In the genomic region with DNA sequence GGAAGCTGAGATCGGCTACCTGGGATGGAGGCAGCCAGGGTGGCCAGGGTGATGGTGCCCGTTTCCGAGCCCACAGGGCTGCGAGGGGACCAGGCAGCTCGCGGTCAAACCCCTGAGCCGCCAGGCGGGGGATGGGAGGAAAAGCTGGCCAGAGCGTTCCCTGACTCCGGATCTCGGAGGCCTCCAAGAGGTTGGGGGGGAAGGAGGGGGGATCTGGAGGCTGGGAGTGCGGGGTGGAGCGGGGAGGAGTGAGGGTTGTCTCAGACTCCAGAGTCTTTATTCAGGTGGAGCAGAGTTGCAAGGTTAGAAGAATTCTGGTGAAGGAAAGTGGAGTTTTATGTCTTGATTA, we compare ENCODE assay signal across 19 cellular contexts. TPM values are rescaled to one million over a fixed set of nuclear protein-coding genes. Genes with fewer than 3 reads are reported as not detected.
DNase-seq lines count a peak whose midpoint lies in the region; ATAC-seq, FAIRE-seq and TF ChIP-seq lines count a peak whose summit lies in the region.
"Had no signal": no experiment of that assay in that cellular context is flagged by ENCODE, and none has a peak within 500 bp of the region (broad histone marks: within the 10 kb centered on the region; RNA-seq: fewer than 3 reads in every experiment).

No MANE protein-coding gene starts in this region.

- no peak overlapping the region for H4K8ac ChIP-seq in IMR-90 (ENCODE audit: low read depth in 2 of 2, low read length in 2 of 2)
- H4K8ac ChIP-seq in mesendoderm (ENCODE audit: low read depth, low read length), result no peak overlapping the region
- no peak overlapping the region for H4K8ac ChIP-seq in mesenchymal stem cell (ENCODE audit: low read length)

- H2BK120ac ChIP-seq in IMR-90 (ENCODE audit: low read depth, low read length), result no peak overlapping the region
- no peak overlapping the region for H2BK120ac ChIP-seq in mesendoderm (ENCODE audit: low read depth, low read length)
- no peak overlapping the region for H2BK120ac ChIP-seq in mesenchymal stem cell (ENCODE audit: low read depth, low read length)

- H2BK5ac ChIP-seq in IMR-90 (ENCODE audit: low read depth, low read length, poor library complexity, severe bottlenecking), result no peak overlapping the region
- no peak overlapping the region for H2BK5ac ChIP-seq in mesendoderm (ENCODE audit: low read length)
- H2BK5ac ChIP-seq in mesenchymal stem cell (ENCODE audit: low read depth, low read length, poor library complexity, severe bottlenecking), result no peak overlapping the region

- H4K5ac ChIP-seq in IMR-90 (ENCODE audit: low read depth, low read length), result no peak overlapping the region
- no peak overlapping the region for H4K5ac ChIP-seq in mesendoderm (ENCODE audit: low read length)

- POLR2A ChIA-PET in AG04450 (lab: Yijun Ruan, JAX), result no interaction called here
- POLR2A ChIA-PET in IMR-90 (lab: Charles Lee; ENCODE audit: unreplicated experiment), result no interaction called here
- POLR2A ChIA-PET in endothelial cell of umbilical vein (lab: Charles Lee), result no interaction called here

- BruUV-seq in IMR-90 (replicated peaks; lab: Mats Ljungman, UMichigan) (no TSS peak), endothelial cell of umbilical vein (replicated peaks; lab: Mats Ljungman, UMichigan) (no TSS peak)

- H2AK5ac ChIP-seq in IMR-90 (ENCODE audit: low read depth, low read length) (no peak overlapping the region), mesendoderm (ENCODE audit: low read length) (no peak overlapping the region), mesenchymal stem cell (ENCODE audit: low read length, severe bottlenecking) (no peak overlapping the region)

- H4K20me1 ChIP-seq in IMR-90 (ENCODE audit: insufficient read depth, low read length) (no peaks in the 10 kb centered on the region), endothelial cell of umbilical vein (replicated peaks; ENCODE audit: control insufficient read depth, extremely low read depth, insufficient read depth, low read length) (no peaks in the 10 kb centered on the region)

- H3K18ac ChIP-seq in IMR-90 (ENCODE audit: low read depth, low read length) (no peak overlapping the region), mesendoderm (ENCODE audit: low read length) (no peak overlapping the region), mesenchymal stem cell (ENCODE audit: low read depth in 1 of 2, low read length in 2 of 2) (no peak overlapping the region)

- H3K9me1 ChIP-seq in IMR-90 (ENCODE audit: insufficient read depth, low read length) (no peaks in the 10 kb centered on the region), endothelial cell of umbilical vein (replicated peaks; ENCODE audit: control insufficient read depth, extremely low read depth, insufficient read depth, low read length) (no peaks in the 10 kb centered on the region)

- in situ Hi-C loops in IMR-90 (cut with MboI; ENCODE audit: low sequenced_read_pairs), result no loop called here

- H3K4me3 ChIP-seq in AG04450 (ENCODE audit: low read depth, low read length) (peak overlapping the region; percentile 71), IMR-90 (ENCODE audit: insufficient read depth, low read depth, low read length) (peak overlapping the region; percentile 61), endothelial cell of umbilical vein (replicated peaks in 1 of 3; ENCODE audit: insufficient read depth in 1 of 3, low read depth in 1 of 3, low read length in 3 of 3) (no peak overlapping the region), mesendoderm (ENCODE audit: low read length) (peak overlapping the region; percentile 76), tibial artery (no peak overlapping the region), mesenchymal stem cell (ENCODE audit: insufficient read depth in 1 of 2, low read depth in 1 of 2, low read length in 2 of 2) (no peak overlapping the region)
- H3K4me3 ChIP-seq: vagina had no signal

- intact Hi-C loops in IMR-90 (cut with micrococcal nuclease), result no loop called here
- intact Hi-C loops in endothelial cell of umbilical vein (cut with micrococcal nuclease), result no loop called here
- intact Hi-C loops in tibial artery (cut with DNase I; ENCODE audit: low total_unique reads), result no loop called here

- H3K79me2 ChIP-seq in endothelial cell of umbilical vein (ENCODE audit: control insufficient read depth, insufficient read depth, low read length) (no peaks in the 10 kb centered on the region), mesendoderm (ENCODE audit: control insufficient read depth, insufficient read depth, low read length) (no peaks in the 10 kb centered on the region)

- DNase-seq in AG04450 (ENCODE audit: low read depth, low spot score) (no peak), IMR-90 (no peak), endothelial cell of umbilical vein (ENCODE audit: low read depth, low spot score) (no peak), mesendoderm (peak; percentile 70), tibial artery (no peak), mesenchymal stem cell (no peak), OCI-M1 (lab: John Stamatoyannopoulos, UW) (no peak)
- DNase-seq in activated T-cell treated with anti-CD3 and anti-CD28 coated beads, Interleukin-2, amount 50 U/mL, for 1 hour, result no peak
- DNase-seq: activated effector memory CD4-positive, alpha-beta T cell treated with anti-CD3 and anti-CD28 coated beads, Interleukin-2, amount 50 U/mL, for 16 hours; CD4-positive, CD25-positive, alpha-beta regulatory T cell; cortex of kidney; left ventricle myocardium superior; NCI-H1417; Right ventricle myocardium superior; T-helper 2 cell had no signal

- H3K56ac ChIP-seq in IMR-90 (ENCODE audit: extremely low read depth, insufficient read depth, low read length), result no peak overlapping the region
- peak overlapping the region; percentile 88 for H3K56ac ChIP-seq in mesendoderm (ENCODE audit: low read length)

- no peak overlapping the region for H2BK15ac ChIP-seq in IMR-90 (ENCODE audit: low read depth, low read length)
- no peak overlapping the region for H2BK15ac ChIP-seq in mesendoderm (replicated peaks; ENCODE audit: low read depth)
- H2BK15ac ChIP-seq in mesenchymal stem cell (ENCODE audit: low read depth, poor library complexity, severe bottlenecking), result no peak overlapping the region

- H3K4me1 ChIP-seq in IMR-90 (ENCODE audit: control insufficient read depth, insufficient read depth, low read length) (peaks cover 5% of the 10 kb centered on the region; the same call in 1 of the 2 replicates), endothelial cell of umbilical vein (ENCODE audit: control insufficient read depth, extremely low read depth, insufficient read depth, low read length) (peaks cover 6% of the 10 kb centered on the region), mesendoderm (ENCODE audit: control insufficient read depth, low read depth, low read length) (no peaks in the 10 kb centered on the region), tibial artery (peaks cover 0 to 29% (median 20%) of the 10 kb centered on the region in 4 donors), mesenchymal stem cell (ENCODE audit: control insufficient read depth, insufficient read depth, low read depth, low read length) (peaks cover 3% of the 10 kb centered on the region)

- no peak overlapping the region for H2BK20ac ChIP-seq in IMR-90 (ENCODE audit: low read depth, low read length)

- H3K14ac ChIP-seq in IMR-90 (replicated peaks; ENCODE audit: low read depth, low read length), result no peak overlapping the region
- no peak overlapping the region for H3K14ac ChIP-seq in mesenchymal stem cell (ENCODE audit: low read length in 2 of 2)

- no peak for TF ChIP-seq RAD21 in IMR-90 (IDR thresholded peaks at IDR 0.05; ENCODE audit: low read length)

- H3K23ac ChIP-seq in IMR-90 (ENCODE audit: low read depth, low read length), result no peak overlapping the region
- H3K23ac ChIP-seq in mesendoderm (ENCODE audit: low read length), result no peak overlapping the region
- H3K23ac ChIP-seq in mesenchymal stem cell (ENCODE audit: low read length in 2 of 2), result no peak overlapping the region

- no peak overlapping the region for H2AFZ ChIP-seq in IMR-90 (replicated peaks; ENCODE audit: low read length, poor library complexity)
- H2AFZ ChIP-seq in endothelial cell of umbilical vein (ENCODE audit: low read depth, low read length), result no peak overlapping the region
- H2AFZ ChIP-seq in mesenchymal stem cell (ENCODE audit: low read depth, low read length), result no peak overlapping the region

- 4% methylated on average over 11 of the region's 13 CpGs; no CpG with 5 or more reads in 1 of the 2 experiments for WGBS in IMR-90 (ENCODE audit: extremely low coverage in 2 of 2, insufficient read length in 1 of 2), 2 experiments
- no CpG with 5 or more reads among the region's 13 CpGs for WGBS in mesendoderm (ENCODE audit: extremely low coverage, insufficient coverage, low lambda C conversion rate)
- 2% methylated on average over 13 of the region's 13 CpGs for WGBS in mesenchymal stem cell

- H3K27me3 ChIP-seq in AG04450 (ENCODE audit: control insufficient read depth, insufficient read depth, low read length) (peaks cover 10% of the 10 kb centered on the region), IMR-90 (ENCODE audit: control insufficient read depth, insufficient read depth, low read length) (peaks cover 28% of the 10 kb centered on the region), endothelial cell of umbilical vein (ENCODE audit: control insufficient read depth in 2 of 2, insufficient read depth in 2 of 2, low read length in 2 of 2) (peaks cover 27 to 29% of the 10 kb centered on the region in 2 experiments), mesendoderm (ENCODE audit: insufficient read depth, low read length, poor library complexity) (peaks cover 5% of the 10 kb centered on the region), tibial artery (peaks cover 8 to 92% of the 10 kb centered on the region in 2 donors), mesenchymal stem cell (ENCODE audit: control insufficient read depth in 1 of 2, insufficient read depth in 1 of 2, low read length in 2 of 2) (peaks cover 65 to 67% of the 10 kb centered on the region in 2 experiments)

- ATAC-seq in IMR-90 (ENCODE audit: low read depth), result no peak
- ATAC-seq: left ventricle myocardium superior had no signal

- TF ChIP-seq POLR2A in IMR-90 (IDR thresholded peaks at IDR 0.05; ENCODE audit: low read depth, low read length) (no peak), endothelial cell of umbilical vein (IDR thresholded peaks at IDR 0.05; ENCODE audit: low read depth, low read length) (no peak)

- TF ChIP-seq CTCF in AG04450 (IDR thresholded peaks at IDR 0.05; ENCODE audit: low read depth, low read length) (no peak), IMR-90 (conservative IDR thresholded peaks at IDR 0.05; ENCODE audit: low read depth, low read length) (no peak), endothelial cell of umbilical vein (IDR thresholded peaks at IDR 0.05; ENCODE audit: extremely low read depth in 1 of 2, insufficient read depth in 1 of 2, low read depth in 1 of 2, low read length in 2 of 2) (no peak), tibial artery (IDR thresholded peaks at IDR 0.05) (no peak)

- H3K36me3 ChIP-seq in IMR-90 (ENCODE audit: control insufficient read depth, insufficient read depth, low read length), result no peaks in the 10 kb centered on the region
- no peaks in the 10 kb centered on the region for H3K36me3 ChIP-seq in endothelial cell of umbilical vein (ENCODE audit: control insufficient read depth in 2 of 2, extremely low read depth in 1 of 2, insufficient read depth in 2 of 2, low read length in 2 of 2)
- H3K36me3 ChIP-seq in mesendoderm (ENCODE audit: control insufficient read depth, insufficient read depth, low read length), result no peaks in the 10 kb centered on the region
- H3K36me3 ChIP-seq in tibial artery, result no peaks in the 10 kb centered on the region
- no peaks in the 10 kb centered on the region for H3K36me3 ChIP-seq in mesenchymal stem cell (ENCODE audit: control insufficient read depth in 1 of 2, insufficient read depth in 2 of 2, low read depth in 1 of 2, low read length in 2 of 2)
- H3K36me3 ChIP-seq: vagina had no signal

- no peak overlapping the region for H3K27ac ChIP-seq in AG04450 (ENCODE audit: low read depth, low read length)
- H3K27ac ChIP-seq in IMR-90 (ENCODE audit: insufficient read depth, low read length), result no peak overlapping the region
- no peak overlapping the region for H3K27ac ChIP-seq in endothelial cell of umbilical vein (ENCODE audit: insufficient read depth, low read depth, low read length)
- no peak overlapping the region for H3K27ac ChIP-seq in mesendoderm (ENCODE audit: low read depth, low read length)
- H3K27ac ChIP-seq in tibial artery, result no peak overlapping the region
- H3K27ac ChIP-seq in mesenchymal stem cell (ENCODE audit: low read length, poor library complexity, severe bottlenecking), result no peak overlapping the region
- H3K27ac ChIP-seq: KMS-11, vagina had no signal

- H2AK9ac ChIP-seq in IMR-90 (replicated peaks; ENCODE audit: low read depth, low read length, poor library complexity), result no peak overlapping the region

- CTCF ChIA-PET in AG04450 (lab: Charles Lee), result interaction anchor here (0.6 to 1.2 kb wide), 2 partner anchors 98 to 117 kb away, joined by 3 read pairs; no protein-coding TSS in a partner anchor
- CTCF ChIA-PET in IMR-90 (lab: Yijun Ruan, JAX), result no interaction called here
- CTCF ChIA-PET in endothelial cell of umbilical vein (lab: Charles Lee), result interaction anchor here (0.7 to 1.5 kb wide), 3 partner anchors 114 to 189 kb away, joined by 3 to 9 read pairs (median 9); no protein-coding TSS in a partner anchor

- H3K9me3 ChIP-seq in AG04450 (ENCODE audit: control insufficient read depth, insufficient read depth, low read length), result no peaks in the 10 kb centered on the region; the same call in 1 of the 2 replicates
- H3K9me3 ChIP-seq in IMR-90 (ENCODE audit: control insufficient read depth, insufficient read depth, low read length), result no peaks in the 10 kb centered on the region
- no peaks in the 10 kb centered on the region for H3K9me3 ChIP-seq in endothelial cell of umbilical vein (replicated peaks; ENCODE audit: control insufficient read depth, insufficient read depth, low read length)
- no peaks in the 10 kb centered on the region for H3K9me3 ChIP-seq in tibial artery
- H3K9me3 ChIP-seq in mesenchymal stem cell (ENCODE audit: control insufficient read depth, low read length), result no peaks in the 10 kb centered on the region
- H3K9me3 ChIP-seq: vagina had no signal

- H3K9ac ChIP-seq in IMR-90 (ENCODE audit: low read depth, low read length), result no peak overlapping the region
- no peak overlapping the region for H3K9ac ChIP-seq in endothelial cell of umbilical vein (replicated peaks; ENCODE audit: extremely low read depth, insufficient read depth, low read length)
- H3K9ac ChIP-seq in mesendoderm (ENCODE audit: low read length), result peak overlapping the region; percentile 85
- H3K9ac ChIP-seq in mesenchymal stem cell (ENCODE audit: low read length), result no peak overlapping the region
- H3K9ac ChIP-seq: KMS-11 had no signal

- dilution Hi-C loops in IMR-90 (cut with HindIII; ENCODE audit: low sequenced_read_pairs, unreplicated experiment) (no loop called here), endothelial cell of umbilical vein (cut with MboI; ENCODE audit: extremely low pct_ligation_motif_present, low sequenced_read_pairs) (no loop called here)

- H3K79me1 ChIP-seq in IMR-90 (ENCODE audit: low read depth in 1 of 2, low read length in 2 of 2), result no peaks in the 10 kb centered on the region
- no peaks in the 10 kb centered on the region for H3K79me1 ChIP-seq in mesendoderm (ENCODE audit: low read length)
- H3K79me1 ChIP-seq in mesenchymal stem cell (replicated peaks; ENCODE audit: low read length, poor library complexity, severe bottlenecking), result no peaks in the 10 kb centered on the region

- no peak overlapping the region for H2BK12ac ChIP-seq in mesenchymal stem cell (ENCODE audit: low read length in 2 of 2)

- H4K91ac ChIP-seq in IMR-90 (ENCODE audit: insufficient read depth, low read depth, low read length) (no peak overlapping the region), mesenchymal stem cell (ENCODE audit: low read length) (no peak overlapping the region)

- H3K4ac ChIP-seq in IMR-90 (ENCODE audit: low read depth, low read length), result no peak overlapping the region
- H3K4ac ChIP-seq in mesendoderm (ENCODE audit: low read depth, low read length), result no peak overlapping the region
- H3K4ac ChIP-seq in mesenchymal stem cell (ENCODE audit: low read depth in 1 of 2, low read length in 2 of 2), result no peak overlapping the region

- H3K4me2 ChIP-seq in IMR-90 (ENCODE audit: low read depth, low read length), result peak overlapping the region; percentile 58
- H3K4me2 ChIP-seq in endothelial cell of umbilical vein (ENCODE audit: insufficient read depth, low read length), result no peak overlapping the region
- peak overlapping the region; percentile 96 for H3K4me2 ChIP-seq in mesendoderm (ENCODE audit: low read length)
- H3K4me2 ChIP-seq in mesenchymal stem cell (ENCODE audit: low read length, poor library complexity, severe bottlenecking), result no peak overlapping the region
- H3K4me2 ChIP-seq: KMS-11 had no signal

- FAIRE-seq in endothelial cell of umbilical vein (lab: Jason Lieb, UNC), result no peak
- FAIRE-seq: GM19239 had no signal

RNA-seq across cellular contexts. Expression of gene CACNG7, which starts 1.1 kb away (rescaled TPM):
- polyA plus RNA-seq in AG04450 (2011; rRNA removed) (8.6 and 9.3 TPM in 2 replicates), IMR-90 (2012; rRNA removed) (6.7 and 7.7 TPM in 2 replicates), endothelial cell of umbilical vein (0.92 and 1.1 TPM in 2 replicates)
- polyA minus RNA-seq in AG04450 (2011; rRNA and poly(A)+ RNA removed), result 4.0 and 4.5 TPM in 2 replicates
- total RNA-seq in IMR-90 (2012; rRNA removed) (under 0.01 and 0.36 TPM in 2 replicates), endothelial cell of umbilical vein (0.78 and 1.3 TPM in 2 replicates)
- polyA plus RNA-seq in IMR-90 (2012; cell fraction: cytosol; rRNA removed), result 3.6 and 10.9 TPM in 2 replicates
- polyA plus RNA-seq in IMR-90 (2012; cell fraction: nucleus; rRNA removed; ENCODE audit: low replicate concordance), result 9.8 and 16.2 TPM in 2 replicates
- 0.83 and 0.99 TPM in 2 replicates for polyA plus RNA-seq in endothelial cell of umbilical vein (2011; cell fraction: cytosol; rRNA removed)
- polyA plus RNA-seq in endothelial cell of umbilical vein (2011; cell fraction: nucleus; rRNA removed), result 0.68 and 0.74 TPM in 2 replicates
- polyA plus RNA-seq in endothelial cell of umbilical vein (2012), result 0.64 and 1.2 TPM in 2 replicates
- 0.34 TPM in 1 of 2 replicates, not detected in the other for polyA minus RNA-seq in endothelial cell of umbilical vein
- not detected for polyA minus RNA-seq in endothelial cell of umbilical vein (2011; cell fraction: cytosol; rRNA and poly(A)+ RNA removed)
- polyA minus RNA-seq in endothelial cell of umbilical vein (2011; cell fraction: nucleus; rRNA and poly(A)+ RNA removed), result 0.34 TPM in 1 of 2 replicates, not detected in the other
- polyA plus RNA-seq in mesendoderm (2013, experiment 1 of 2), result 5.9 TPM
- 5.7 TPM for polyA plus RNA-seq in mesendoderm (2013, experiment 2 of 2)
- polyA plus RNA-seq in mesenchymal stem cell (2013, experiment 1 of 2), result 0.03 TPM
- polyA plus RNA-seq in mesenchymal stem cell (2013, experiment 2 of 2), result 0.03 TPM
- total RNA-seq: CD4-positive, CD25-positive, alpha-beta regulatory T cell; left ventricle myocardium superior; Right ventricle myocardium superior; vagina had no signal
- polyA plus RNA-seq: CD4-positive, CD25-positive, alpha-beta regulatory T cell; esophagus had no signal

RNA-seq across cellular contexts. Expression of gene PRKCG, which starts 28.1 kb away (rescaled TPM):
- polyA plus RNA-seq in AG04450 (2011; rRNA removed) (0.09 and 0.14 TPM in 2 replicates), IMR-90 (2012; rRNA removed) (0.04 TPM in 1 of 2 replicates, not detected in the other), endothelial cell of umbilical vein (0.07 and 0.08 TPM in 2 replicates)
- polyA minus RNA-seq in AG04450 (2011; rRNA and poly(A)+ RNA removed), result not detected in 2 replicates
- total RNA-seq in IMR-90 (2012; rRNA removed) (not detected in 2 replicates), endothelial cell of umbilical vein (not detected in 2 replicates)
- polyA plus RNA-seq in IMR-90 (2012; cell fraction: cytosol; rRNA removed), result 0.01 and 0.04 TPM in 2 replicates
- polyA plus RNA-seq in IMR-90 (2012; cell fraction: nucleus; rRNA removed; ENCODE audit: low replicate concordance), result 0.28 and 0.65 TPM in 2 replicates
- polyA plus RNA-seq in endothelial cell of umbilical vein (2011; cell fraction: cytosol; rRNA removed), result 0.03 TPM in 1 of 2 replicates, not detected in the other
- polyA plus RNA-seq in endothelial cell of umbilical vein (2011; cell fraction: nucleus; rRNA removed), result 0.08 and 0.17 TPM in 2 replicates
- polyA plus RNA-seq in endothelial cell of umbilical vein (2012), result 0.05 and 0.25 TPM in 2 replicates
- polyA minus RNA-seq in endothelial cell of umbilical vein, result not detected in 2 replicates
- not detected for polyA minus RNA-seq in endothelial cell of umbilical vein (2011; cell fraction: cytosol; rRNA and poly(A)+ RNA removed)
- not detected in 2 replicates for polyA minus RNA-seq in endothelial cell of umbilical vein (2011; cell fraction: nucleus; rRNA and poly(A)+ RNA removed)
- polyA plus RNA-seq in mesendoderm (2013, experiment 1 of 2), result 1.8 TPM
- 2.0 TPM for polyA plus RNA-seq in mesendoderm (2013, experiment 2 of 2)
- 0.03 TPM for polyA plus RNA-seq in mesenchymal stem cell (2013, experiment 1 of 2)
- 0.05 TPM for polyA plus RNA-seq in mesenchymal stem cell (2013, experiment 2 of 2)
- total RNA-seq: CD4-positive, CD25-positive, alpha-beta regulatory T cell; left ventricle myocardium superior; Right ventricle myocardium superior; vagina had no signal
- polyA plus RNA-seq: CD4-positive, CD25-positive, alpha-beta regulatory T cell had no signal

RNA-seq across cellular contexts. Expression of gene MYADM, which starts 42.5 kb away (rescaled TPM):
- 39.3 and 71.0 TPM in 2 replicates for polyA plus RNA-seq in AG04450 (2011; rRNA removed)
- polyA minus RNA-seq in AG04450 (2011; rRNA and poly(A)+ RNA removed), result 70.6 and 76.6 TPM in 2 replicates
- 4.8 and 5.3 TPM in 2 replicates for total RNA-seq in IMR-90 (2012; rRNA removed)
- 96.1 and 112 TPM in 2 replicates for polyA plus RNA-seq in IMR-90 (2012; rRNA removed)
- polyA plus RNA-seq in IMR-90 (2012; cell fraction: cytosol; rRNA removed), result 53.9 and 155 TPM in 2 replicates
- 67.8 and 150 TPM in 2 replicates for polyA plus RNA-seq in IMR-90 (2012; cell fraction: nucleus; rRNA removed; ENCODE audit: low replicate concordance)
- total RNA-seq in endothelial cell of umbilical vein, result 128 and 133 TPM in 2 replicates
- polyA plus RNA-seq in endothelial cell of umbilical vein, result 100 and 122 TPM in 2 replicates
- polyA plus RNA-seq in endothelial cell of umbilical vein (2011; cell fraction: cytosol; rRNA removed), result 35.1 and 49.3 TPM in 2 replicates
- polyA plus RNA-seq in endothelial cell of umbilical vein (2011; cell fraction: nucleus; rRNA removed), result 26.7 and 54.2 TPM in 2 replicates
- 66.5 and 108 TPM in 2 replicates for polyA plus RNA-seq in endothelial cell of umbilical vein (2012)
- 40.0 and 44.3 TPM in 2 replicates for polyA minus RNA-seq in endothelial cell of umbilical vein
- polyA minus RNA-seq in endothelial cell of umbilical vein (2011; cell fraction: cytosol; rRNA and poly(A)+ RNA removed), result 8.2 TPM
- 22.8 and 50.6 TPM in 2 replicates for polyA minus RNA-seq in endothelial cell of umbilical vein (2011; cell fraction: nucleus; rRNA and poly(A)+ RNA removed)
- 133 TPM for polyA plus RNA-seq in mesendoderm (2013, experiment 1 of 2)
- 128 TPM for polyA plus RNA-seq in mesendoderm (2013, experiment 2 of 2)
- polyA plus RNA-seq in mesenchymal stem cell (2013, experiment 1 of 2), result 318 TPM
- polyA plus RNA-seq in mesenchymal stem cell (2013, experiment 2 of 2), result 307 TPM

RNA-seq across cellular contexts. Expression of gene CACNG8, which starts 52.6 kb away (rescaled TPM):
- polyA plus RNA-seq in AG04450 (2011; rRNA removed), result 0.33 and 0.52 TPM in 2 replicates
- 0.32 and 0.61 TPM in 2 replicates for polyA minus RNA-seq in AG04450 (2011; rRNA and poly(A)+ RNA removed)
- not detected in 2 replicates for total RNA-seq in IMR-90 (2012; rRNA removed)
- polyA plus RNA-seq in IMR-90 (2012; rRNA removed), result 0.09 and 0.15 TPM in 2 replicates
- polyA plus RNA-seq in IMR-90 (2012; cell fraction: cytosol; rRNA removed), result 0.04 and 0.08 TPM in 2 replicates
- 0.39 and 0.54 TPM in 2 replicates for polyA plus RNA-seq in IMR-90 (2012; cell fraction: nucleus; rRNA removed; ENCODE audit: low replicate concordance)
- total RNA-seq in endothelial cell of umbilical vein, result 1.7 and 3.0 TPM in 2 replicates
- polyA plus RNA-seq in endothelial cell of umbilical vein, result 0.11 and 0.18 TPM in 2 replicates
- 0.15 and 0.21 TPM in 2 replicates for polyA plus RNA-seq in endothelial cell of umbilical vein (2011; cell fraction: cytosol; rRNA removed)
- 1.6 and 1.9 TPM in 2 replicates for polyA plus RNA-seq in endothelial cell of umbilical vein (2011; cell fraction: nucleus; rRNA removed)
- 7.0 and 9.1 TPM in 2 replicates for polyA plus RNA-seq in endothelial cell of umbilical vein (2012)
- polyA minus RNA-seq in endothelial cell of umbilical vein, result 0.44 and 0.49 TPM in 2 replicates
- polyA minus RNA-seq in endothelial cell of umbilical vein (2011; cell fraction: cytosol; rRNA and poly(A)+ RNA removed), result not detected
- 0.63 and 0.96 TPM in 2 replicates for polyA minus RNA-seq in endothelial cell of umbilical vein (2011; cell fraction: nucleus; rRNA and poly(A)+ RNA removed)
- polyA plus RNA-seq in mesendoderm (2013, experiment 1 of 2), result 0.39 TPM
- polyA plus RNA-seq in mesendoderm (2013, experiment 2 of 2), result 0.42 TPM
- polyA plus RNA-seq in mesenchymal stem cell (2013, experiment 1 of 2), result 0.03 TPM
- 0.01 TPM for polyA plus RNA-seq in mesenchymal stem cell (2013, experiment 2 of 2)
- total RNA-seq: CD4-positive, CD25-positive, alpha-beta regulatory T cell; vagina had no signal
- polyA plus RNA-seq: CD4-positive, CD25-positive, alpha-beta regulatory T cell had no signal

Comparison
In these comparisons a context has a peak if more than half of its experiments do, and no peak if none do; other contexts are left out.
1. H3K4me3 ChIP-seq: peak in AG04450 (single experiment), IMR-90 (single experiment) and mesendoderm (single experiment); none in endothelial cell of umbilical vein (0 of 3), tibial artery (0 of 2) and mesenchymal stem cell (0 of 2).
2. H3K4me2 ChIP-seq: peak in IMR-90 (single experiment) and mesendoderm (single experiment); none in endothelial cell of umbilical vein (single experiment) and mesenchymal stem cell (single experiment).